28 cellular contexts compared by ENCODE assay signal in genomic region chr5:83967417-83967816, GRCh38.
"Had no signal": no experiment of that assay in that cellular context is flagged by ENCODE, and none has a peak within 500 bp of the region (broad histone marks: within the 10 kb centered on the region; RNA-seq: fewer than 3 reads in every experiment).

No MANE protein-coding gene starts in this region.

- H3K4me3 Mint-ChIP-seq: activated CD8-positive, alpha-beta T cell treated with anti-CD3 and anti-CD28 coated beads, Interleukin-2, amount 10 ng/mL, durations not matched to agents 7 days and 5 days; activated naive CD4-positive, alpha-beta T cell treated with anti-CD3 and anti-CD28 coated beads, Interleukin-2, amount 50 U/mL, for 24 hours; activated T-helper 1 cell treated with anti-CD3 and anti-CD28 coated beads, Interleukin-12 subunit alpha, Interleukin-12 subunit beta, Interleukin-2, Interleukin-4 antibody, amounts not matched to agents 30 ng/mL and 10 ng/mL and 1 ng/mL, durations not matched to agents 14 hours and 24 hours and 36 hours; T-helper 1 cell treated with Interleukin-12 subunit alpha and Interleukin-12 subunit beta and Interleukin-4 antibody, amounts not matched to agents 30 μg/mL and 1 μg/mL, for 36 hours; WTC11 had no signal

- DNase-seq: activated CD4-positive, alpha-beta T cell treated with anti-CD3 and anti-CD28 coated beads for 48 hours; activated CD4-positive, alpha-beta T cell treated with anti-CD3 and anti-CD28 coated beads, Interleukin-2, amount 50 U/mL, for 4 hours; activated CD4-positive, CD25-positive, alpha-beta regulatory T cell treated with anti-CD3 and anti-CD28 coated beads, Interleukin-2, amount 50 U/mL, for 72 hours; activated CD8-positive, alpha-beta memory T cell treated with anti-CD3 and anti-CD28 coated beads, Interleukin-2, amount 50 U/mL, for 48 hours; activated CD8-positive, alpha-beta T cell treated with anti-CD3 and anti-CD28 coated beads, Interleukin-2, amount 10 ng/mL, durations not matched to agents 7 days and 5 days; activated effector memory CD4-positive, alpha-beta T cell treated with Interleukin-2 at 50 U/mL for 16 hours; activated naive CD4-positive, alpha-beta T cell; activated T-cell treated with anti-CD3 and anti-CD28 coated beads, Interleukin-2, amount 50 U/mL, for 1 hour; aorta; central memory CD4-positive, alpha-beta T cell; MG63; MV-4-11; NCI-H1105; NCI-H1436; NCI-H1694 treated with DMSO at 0.1 percent for 48 hours; NCI-H2029 treated with DMSO at 0.1 percent for 48 hours; NCI-H345; NCI-H510A; NCI-H526 treated with DMSO at 0.1 percent for 48 hours; NCI-H82; NK-92 treated with Interleukin-12 subunit alpha and Interleukin-12 subunit beta, amount 100 ng/mL, for 24 hours; SHP77 treated with DMSO at 0.1 percent for 48 hours had no signal

- H3K9me3 Mint-ChIP-seq: activated naive CD4-positive, alpha-beta T cell treated with anti-CD3 and anti-CD28 coated beads, Interleukin-2, amount 50 U/mL, for 24 hours; activated T-helper 1 cell treated with anti-CD3 and anti-CD28 coated beads, Interleukin-12 subunit alpha, Interleukin-12 subunit beta, Interleukin-2, Interleukin-4 antibody, amounts not matched to agents 30 ng/mL and 10 ng/mL and 1 ng/mL, durations not matched to agents 14 hours and 24 hours and 36 hours; T-helper 1 cell treated with Interleukin-12 subunit alpha and Interleukin-12 subunit beta and Interleukin-4 antibody, amounts not matched to agents 30 μg/mL and 1 μg/mL, for 36 hours; WTC11 had no signal

- H3K4me3 ChIP-seq: MG63 had no signal

- H3K27me3 Mint-ChIP-seq: activated naive CD4-positive, alpha-beta T cell treated with anti-CD3 and anti-CD28 coated beads, Interleukin-2, amount 50 U/mL, for 24 hours had no signal

- FAIRE-seq: bronchial epithelial cell, RCC 7860 had no signal

- ATAC-seq: activated CD8-positive, alpha-beta T cell treated with anti-CD3 and anti-CD28 coated beads, Interleukin-2, amount 10 ng/mL, durations not matched to agents 7 days and 5 days; WTC11 had no signal

- H3K36me3 Mint-ChIP-seq: activated naive CD4-positive, alpha-beta T cell treated with anti-CD3 and anti-CD28 coated beads, Interleukin-2, amount 50 U/mL, for 24 hours; WTC11 had no signal

- H3K27ac Mint-ChIP-seq: activated CD8-positive, alpha-beta T cell treated with anti-CD3 and anti-CD28 coated beads, Interleukin-2, amount 10 ng/mL, durations not matched to agents 7 days and 5 days; activated naive CD4-positive, alpha-beta T cell treated with anti-CD3 and anti-CD28 coated beads, Interleukin-2, amount 50 U/mL, for 24 hours; activated T-helper 1 cell treated with anti-CD3 and anti-CD28 coated beads, Interleukin-12 subunit alpha, Interleukin-12 subunit beta, Interleukin-2, Interleukin-4 antibody, amounts not matched to agents 30 ng/mL and 10 ng/mL and 1 ng/mL, durations not matched to agents 14 hours and 24 hours and 36 hours; T-helper 1 cell treated with Interleukin-12 subunit alpha and Interleukin-12 subunit beta and Interleukin-4 antibody, amounts not matched to agents 30 μg/mL and 1 μg/mL, for 36 hours; WTC11 had no signal

- H3K4me1 Mint-ChIP-seq: activated naive CD4-positive, alpha-beta T cell treated with anti-CD3 and anti-CD28 coated beads, Interleukin-2, amount 50 U/mL, for 24 hours had no signal
